18 cellular contexts compared by ENCODE assay signal in the genomic region with DNA sequence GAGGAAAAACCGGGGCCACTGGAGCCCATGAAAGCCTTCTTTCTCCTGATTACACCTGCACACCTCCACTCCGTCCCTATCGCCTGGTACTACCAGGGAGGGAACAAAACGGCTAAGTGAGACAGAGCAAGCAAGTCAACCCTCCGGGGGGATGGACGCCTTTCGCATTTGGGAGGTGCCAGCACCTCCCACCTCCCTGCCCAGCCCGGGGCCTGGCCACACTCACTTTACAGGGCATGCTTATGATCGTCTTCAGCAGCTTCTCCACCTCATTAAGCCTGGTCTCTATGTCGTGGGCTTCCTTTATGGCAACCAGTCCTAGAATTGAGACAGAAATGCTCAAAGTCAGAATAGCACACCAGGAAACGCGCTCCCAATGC. TPM values are rescaled to one million over a fixed set of nuclear protein-coding genes. Genes with fewer than 3 reads are reported as not detected.
A peak's percentile ranks its signal among the peaks of the same experiment; 100 is the strongest.
DNase-seq lines count a peak whose midpoint lies in the region; ATAC-seq and TF ChIP-seq lines count a peak whose summit lies in the region.
"Had no signal": no experiment of that assay in that cellular context is flagged by ENCODE, and none has a peak within 500 bp of the region (broad histone marks: within the 10 kb centered on the region; RNA-seq: fewer than 3 reads in every experiment).

No MANE protein-coding gene starts in this region.

- CTCF ChIA-PET in RWPE1 (lab: Yijun Ruan, JAX) = interaction anchor here (0.6 kb wide), 1 partner anchor 10 kb away, joined by 3 read pairs; no protein-coding TSS in a partner anchor

- peaks cover 98% of the 10 kb centered on the region for H4K20me1 ChIP-seq in osteoblast (ENCODE audit: insufficient read depth, low read length)

- peaks cover 58% of the 10 kb centered on the region for H3K36me3 Mint-ChIP-seq in chondrocyte (ENCODE audit: low read depth)
- H3K36me3 Mint-ChIP-seq: CD14-positive monocyte; CD4-positive, alpha-beta memory T cell had no signal

- H3K9me3 ChIP-seq in osteoblast (ENCODE audit: low read depth, low read length) = no peaks in the 10 kb centered on the region
- no peaks in the 10 kb centered on the region for H3K9me3 ChIP-seq in tibial artery
- H3K9me3 ChIP-seq: HAP-1 had no signal

- H3K79me2 ChIP-seq in osteoblast (ENCODE audit: insufficient read depth, low read length) = peaks cover 100% of the 10 kb centered on the region

- no peak overlapping the region for H2AFZ ChIP-seq in osteoblast (ENCODE audit: low read length)

- intact Hi-C loops in tibial artery (cut with DNase I; ENCODE audit: low total_unique reads) = loop anchor here (10.0 kb wide), 1 partner anchor 383 kb away; no protein-coding TSS in a partner anchor

- no peak overlapping the region for H3K4me3 Mint-ChIP-seq in chondrocyte (ENCODE audit: unreplicated experiment)
- H3K4me3 Mint-ChIP-seq: CD14-positive monocyte; CD4-positive, alpha-beta memory T cell; IgD-negative memory B cell had no signal

- H3K4me3 ChIP-seq in osteoblast (ENCODE audit: insufficient read depth, low read length) (no peak overlapping the region), tibial artery (no peak overlapping the region)
- H3K4me3 ChIP-seq: BLaER1, HAP-1 had no signal

- no peak for ATAC-seq in HG02970 (IDR thresholded peaks at IDR 0.05; ENCODE audit: low FRiP score, unreplicated experiment)
- no peak for ATAC-seq in HG03097 (IDR thresholded peaks at IDR 0.05; ENCODE audit: low FRiP score, unreplicated experiment)
- ATAC-seq: HepG2 had no signal

- DNase-seq in RWPE1 (ENCODE audit: low spot score) (no peak), chondrocyte (ENCODE audit: low spot score) (no peak), osteoblast (ENCODE audit: insufficient read length, low spot score, missing footprints) (peak; percentile 22), tibial artery (no peak), NCI-H345 (lab: John Stamatoyannopoulos, UW) (no peak), NCI-H2081 treated with DMSO at 0.1 percent for 48 hours (lab: John Stamatoyannopoulos, UW) (no peak)
- DNase-seq: 8988T; CD4-positive, alpha-beta memory T cell; DMS153; DMS79; GDM1 had no signal

- POLR2A ChIA-PET in RWPE1 (lab: Yijun Ruan, JAX; ENCODE audit: low non-redundant PET) = no interaction called here

- H3K4me1 Mint-ChIP-seq in chondrocyte (ENCODE audit: low read depth) = peaks cover 99% of the 10 kb centered on the region

- peak overlapping the region; percentile 16; the same call in 1 of the 2 replicates for H3K27ac ChIP-seq in RWPE1
- peak overlapping the region; percentile 43 for H3K27ac ChIP-seq in osteoblast (ENCODE audit: low read depth, low read length)
- H3K27ac ChIP-seq in tibial artery = peak overlapping the region; percentile 99
- H3K27ac ChIP-seq: BLaER1 had no signal

- TF ChIP-seq CTCF in RWPE1 (conservative IDR thresholded peaks at IDR 0.05; ENCODE audit: low read depth) (no peak), chondrocyte (IDR thresholded peaks at IDR 0.05) (no peak), osteoblast (IDR thresholded peaks at IDR 0.05; ENCODE audit: extremely low read depth, low read depth, low read length) (no peak), tibial artery (IDR thresholded peaks at IDR 0.05) (no peak)

- H3K4me2 ChIP-seq in osteoblast (ENCODE audit: insufficient read depth, low read length) = no peak overlapping the region
- H3K4me2 ChIP-seq: BLaER1 had no signal

- peaks cover 33% of the 10 kb centered on the region for H3K4me1 ChIP-seq in osteoblast (ENCODE audit: insufficient read depth, low read length)
- peaks cover 0 to 99% (median 78%) of the 10 kb centered on the region in 4 donors for H3K4me1 ChIP-seq in tibial artery

- H3K27me3 ChIP-seq in osteoblast (ENCODE audit: insufficient read depth, low read length) = no peaks in the 10 kb centered on the region
- H3K27me3 ChIP-seq in tibial artery = no peaks in the 10 kb centered on the region
- H3K27me3 ChIP-seq: BLaER1 had no signal

- H3K27me3 Mint-ChIP-seq in chondrocyte (ENCODE audit: low read depth) = no peaks in the 10 kb centered on the region
- H3K27me3 Mint-ChIP-seq: IgD-negative memory B cell had no signal

- peaks cover 4% of the 10 kb centered on the region for H3K9me3 Mint-ChIP-seq in chondrocyte (ENCODE audit: low read depth)

- H3K36me3 ChIP-seq in osteoblast (ENCODE audit: insufficient read depth, low read length) (peaks cover 80% of the 10 kb centered on the region), tibial artery (peaks cover 36 to 54% (median 44%) of the 10 kb centered on the region in 3 donors)

- H3K27ac Mint-ChIP-seq in chondrocyte (ENCODE audit: unreplicated experiment) = peak overlapping the region; percentile 73
- H3K27ac Mint-ChIP-seq: CD14-positive monocyte; CD4-positive, alpha-beta memory T cell had no signal

RNA-seq across cellular contexts. Expression of a gene that starts 13.7 kb away (rescaled TPM):
- total RNA-seq in chondrocyte (191 to 231 TPM (median 222 TPM) in 3 replicates), osteoblast (144 and 161 TPM in 2 replicates)

Comparison
In these comparisons a context has a peak if more than half of its experiments do, and no peak if none do; other contexts are left out.
1. H3K27ac ChIP-seq: peak in every context shown above with its lines; median percentile 99 in tibial artery; 43 in osteoblast; 16 in RWPE1.